ENCODE assay signal across 8 cellular contexts in genomic region chr5:115625579-115626443, GRCh38. TPM values are rescaled to one million over a fixed set of nuclear protein-coding genes. Genes with fewer than 3 reads are reported as not detected.
DNase-seq lines count a peak whose midpoint lies in the region; ATAC-seq and TF ChIP-seq lines count a peak whose summit lies in the region.

Gene TMED7, minus strand, starts transcription at chr5:115626036. Its CDS starts 244 bp downstream, at chr5:115625792.

- dilution Hi-C loops in mammary epithelial cell (cut with HindIII; ENCODE audit: low sequenced_read_pairs), result no loop called here

- peak within 1 kb of the TSS; percentile 80 for H3K27ac ChIP-seq in ACC112 (ENCODE audit: low read depth, low read length)
- peak within 1 kb of the TSS; percentile 91 for H3K27ac ChIP-seq in VCaP
- peak within 1 kb of the TSS; percentile 80 for H3K27ac ChIP-seq in mammary epithelial cell (ENCODE audit: insufficient read depth, low read depth, low read length)
- H3K27ac ChIP-seq in iPS-20b (ENCODE audit: low read length), result peak within 1 kb of the TSS; percentile 59
- H3K27ac ChIP-seq in skin epidermis, result peak within 1 kb of the TSS; percentile 42 to 97 (median 92)

- TSS peak; percentile 41 for BruUV-seq in mammary epithelial cell (replicated peaks; lab: Mats Ljungman, UMichigan)

- no peaks in the 10 kb centered on the region for H3K27me3 ChIP-seq in ACC112 (ENCODE audit: insufficient read depth, low read length)
- H3K27me3 ChIP-seq in mammary epithelial cell (ENCODE audit: insufficient read depth, low read length), result no peaks in the 10 kb centered on the region
- no peaks in the 10 kb centered on the region for H3K27me3 ChIP-seq in iPS-20b (ENCODE audit: insufficient read depth, low read length)

- intact Hi-C loops in mammary epithelial cell (cut with micrococcal nuclease), result no loop called here

- H3K4me1 ChIP-seq in ACC112 (ENCODE audit: control insufficient read depth, insufficient read depth, low read length, unreplicated experiment), result peaks cover 29% of the 10 kb centered on the region
- peaks cover 13% of the 10 kb centered on the region for H3K4me1 ChIP-seq in mammary epithelial cell (ENCODE audit: insufficient read depth, low read length)
- H3K4me1 ChIP-seq in iPS-20b (ENCODE audit: insufficient read depth, low read length), result peaks cover 12% of the 10 kb centered on the region

- H3K9ac ChIP-seq in mammary epithelial cell (ENCODE audit: insufficient read depth, low read length) (peak within 1 kb of the TSS; percentile 95), iPS-20b (ENCODE audit: low read depth, low read length) (peak within 1 kb of the TSS; percentile 89)

- no peaks in the 10 kb centered on the region for H3K9me3 ChIP-seq in mammary epithelial cell (replicated peaks; ENCODE audit: insufficient read depth, low read length)
- H3K9me3 ChIP-seq in iPS-20b (ENCODE audit: insufficient read depth, low read depth, low read length), result no peaks in the 10 kb centered on the region

- peak; percentile 92 for DNase-seq in NCI-H2196 treated with DMSO at 0.1 percent for 48 hours (lab: John Stamatoyannopoulos, UW; ENCODE audit: unreplicated experiment)
- DNase-seq in mammary epithelial cell, result peak; percentile 98

- ATAC-seq in GM18870 (IDR thresholded peaks at IDR 0.05; ENCODE audit: unreplicated experiment), result peak; percentile 93
- ATAC-seq in HG03135 (IDR thresholded peaks at IDR 0.05; ENCODE audit: unreplicated experiment), result peak; percentile 93

- TF ChIP-seq CTCF in VCaP (conservative IDR thresholded peaks at IDR 0.05), result no peak
- TF ChIP-seq CTCF in mammary epithelial cell (conservative IDR thresholded peaks at IDR 0.05 in 1 of 2, IDR thresholded peaks at IDR 0.05 in 1 of 2; ENCODE audit: extremely low read depth in 1 of 2, insufficient read depth in 1 of 2, low read depth in 1 of 2, low read length in 2 of 2), result no peak

- H3K36me3 ChIP-seq in ACC112 (ENCODE audit: insufficient read depth, low read length) (peaks cover 6% of the 10 kb centered on the region; the same call in 1 of the 2 replicates), mammary epithelial cell (ENCODE audit: insufficient read depth, low read length) (peaks cover 11% of the 10 kb centered on the region), iPS-20b (ENCODE audit: insufficient read depth, low read depth, low read length) (peaks cover 5% of the 10 kb centered on the region; the same call in 1 of the 2 replicates)

- 2% methylated on average over 22 of the region's 77 CpGs for WGBS in mammary epithelial cell (ENCODE audit: low coverage, missing lambda C conversion rate)

- in situ Hi-C loops in mammary epithelial cell (cut with MboI; ENCODE audit: low sequenced_read_pairs in 2 of 2), result loop anchor here (10.0 kb wide), 3 partner anchors 209 to 449 kb away; partner anchors contain the start of genes AP3S1 (in 1 of the 2) and ATG12 (in 1 of the 2)

- no peaks in the 10 kb centered on the region for H4K20me1 ChIP-seq in mammary epithelial cell (ENCODE audit: insufficient read depth, low read length)

- CTCF ChIA-PET in mammary epithelial cell (lab: Charles Lee; ENCODE audit: low non-redundant PET), result interaction anchor here (0.8 kb wide), 1 partner anchor 252 kb away, joined by 4 read pairs; no protein-coding TSS in a partner anchor

- peak within 1 kb of the TSS; percentile 94 for H2AFZ ChIP-seq in ACC112 (ENCODE audit: low read length, unreplicated experiment)
- peak within 1 kb of the TSS; percentile 92 for H2AFZ ChIP-seq in mammary epithelial cell (ENCODE audit: low read depth, low read length)

- peak within 1 kb of the TSS; percentile 97 for H3K4me2 ChIP-seq in mammary epithelial cell (ENCODE audit: insufficient read depth, low read depth, low read length)

- H3K79me2 ChIP-seq in ACC112 (ENCODE audit: control insufficient read depth, insufficient read depth, low read length, unreplicated experiment), result peaks cover 51% of the 10 kb centered on the region
- H3K79me2 ChIP-seq in mammary epithelial cell (ENCODE audit: insufficient read depth, low read length), result peaks cover 51% of the 10 kb centered on the region

- H3K4me3 ChIP-seq in ACC112 (ENCODE audit: low read depth, low read length), result peak within 1 kb of the TSS; percentile 90
- H3K4me3 ChIP-seq in mammary epithelial cell (replicated peaks in 1 of 3; ENCODE audit: insufficient read depth in 1 of 3, low read depth in 2 of 3, low read length in 3 of 3), result peak within 1 kb of the TSS; percentile 83 to 97 (median 96)
- peak within 1 kb of the TSS; percentile 95 for H3K4me3 ChIP-seq in iPS-20b (ENCODE audit: low read length)
- H3K4me3 ChIP-seq in skin epidermis, result peak within 1 kb of the TSS; percentile 62 to 96 (median 92)

RNA-seq across cellular contexts. Expression of gene TMED7, which starts in this region (rescaled TPM):
- total RNA-seq in mammary epithelial cell, result 100 to 1,000 TPM in 1 of 2 donors, 10 to 100 TPM in 1; 95.6 to 132 TPM
- 43.6 TPM for polyA plus RNA-seq in mammary epithelial cell
- 51.4 TPM for polyA minus RNA-seq in mammary epithelial cell

Comparison
In these comparisons a context has a peak if more than half of its experiments do, and no peak if none do; other contexts are left out.
1. Peak in every context shown above with its lines: DNase-seq, ATAC-seq, H3K4me3 ChIP-seq and H3K27ac ChIP-seq.